In the genomic region with DNA sequence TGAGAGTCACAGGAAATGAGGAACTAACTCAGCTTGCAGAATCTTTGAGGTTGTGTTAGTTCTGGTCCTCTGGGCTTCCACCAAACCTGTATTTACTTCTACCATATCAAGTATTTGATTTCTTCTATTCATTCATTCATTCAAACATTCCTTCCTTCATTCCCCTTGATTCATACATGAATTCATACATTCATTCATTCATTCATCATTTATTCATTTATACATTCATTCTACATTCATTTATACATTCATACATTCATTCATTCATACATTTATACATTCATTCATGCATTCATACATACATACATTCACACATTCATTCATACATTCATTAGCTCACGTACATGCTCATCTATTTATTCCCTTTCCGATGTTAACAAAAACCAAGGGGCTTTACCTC, we compare ENCODE assay signal across 11 cellular contexts.
"Had no signal": no experiment of that assay in that cellular context is flagged by ENCODE, and none has a peak within 500 bp of the region (broad histone marks: within the 10 kb centered on the region; RNA-seq: fewer than 3 reads in every experiment).

No MANE protein-coding gene starts in this region.

- H3K4me1 Mint-ChIP-seq: GM23338 had no signal

- H3K27ac Mint-ChIP-seq: GM23338, H9, HFFc6 had no signal

- FAIRE-seq: H1, H54 had no signal

- H3K4me1 ChIP-seq: HAP-1 had no signal

- ATAC-seq: GM23338, HCT116 had no signal

- H3K27ac ChIP-seq: GM23248 had no signal

- H3K9ac ChIP-seq: GM23248 had no signal

- H2AFZ ChIP-seq: GM23248, GM23338 had no signal

- H3K4me2 ChIP-seq: GM23338 had no signal

- H3K4me3 ChIP-seq: GM23248, GM23338, HAP-1 had no signal

- H3K4me3 Mint-ChIP-seq: GM23338, H9, HFFc6 had no signal

- H3K9me3 ChIP-seq: HAP-1 had no signal

- H3K36me3 ChIP-seq: HAP-1 had no signal

- DNase-seq: GM23248, GOT3, H7, H9, HCEC 1CT, HFFc6 had no signal

- H3K9me3 Mint-ChIP-seq: GM23338, H9, HFFc6 had no signal
